ENCODE assay signal across 10 cellular contexts in genomic region chr1:155070392-155070700, GRCh38. TPM values are rescaled to one million over a fixed set of nuclear protein-coding genes. Genes with fewer than 3 reads are reported as not detected.
DNase-seq lines count a peak whose midpoint lies in the region; ATAC-seq, FAIRE-seq and TF ChIP-seq lines count a peak whose summit lies in the region.
"Had no signal": no experiment of that assay in that cellular context is flagged by ENCODE, and none has a peak within 500 bp of the region (broad histone marks: within the 10 kb centered on the region; RNA-seq: fewer than 3 reads in every experiment).

No MANE protein-coding gene starts in this region.

- no peaks in the 10 kb centered on the region for H3K9me3 ChIP-seq in GM12878 (replicated peaks; ENCODE audit: control insufficient read depth, insufficient read depth, low read length)
- no peaks in the 10 kb centered on the region for H3K9me3 ChIP-seq in left lung
- no peaks in the 10 kb centered on the region for H3K9me3 ChIP-seq in suprapubic skin

- H3K27ac Mint-ChIP-seq in activated CD8-positive, alpha-beta memory T cell treated with anti-CD3 and anti-CD28 coated beads, Interleukin-2, amount 10 ng/mL, durations not matched to agents 7 days and 5 days = no peak overlapping the region

- H3K9me3 Mint-ChIP-seq in activated CD8-positive, alpha-beta memory T cell treated with anti-CD3 and anti-CD28 coated beads, Interleukin-2, amount 10 ng/mL, durations not matched to agents 7 days and 5 days (ENCODE audit: low read depth) = no peaks in the 10 kb centered on the region

- TF ChIP-seq RAD21 in GM12878 (IDR thresholded peaks at IDR 0.05; ENCODE audit: insufficient read depth, low read depth, low read length) = no peak

- H3K4me3 ChIP-seq in GM12878 (peak overlapping the region; percentile 18; the same call in 1 of the 2 replicates), left lung (peak overlapping the region; percentile 39 to 40), suprapubic skin (peak overlapping the region; percentile 48)

- H4K20me1 ChIP-seq in GM12878 (ENCODE audit: control insufficient read depth, insufficient read depth) = no peaks in the 10 kb centered on the region

- SMC1A ChIA-PET in GM12878 (lab: Charles Lee; ENCODE audit: uncharacterized antibody, unreplicated experiment) = interaction anchor here (1.4 kb wide), 1 partner anchor 9 kb away, joined by 3 read pairs; no protein-coding TSS in a partner anchor

- 79% methylated on average over 13 of the region's 13 CpGs for WGBS in GM12878 (ENCODE audit: insufficient coverage, insufficient replicate concordance, low lambda C conversion rate, missing lambda C conversion rate)
- 37% methylated on average over 12 of the region's 13 CpGs for WGBS in suprapubic skin

- H3K27ac ChIP-seq in GM12878 (ENCODE audit: control insufficient read depth, insufficient read depth) = no peak overlapping the region
- no peak overlapping the region for H3K27ac ChIP-seq in left lung
- peak overlapping the region; percentile 80 for H3K27ac ChIP-seq in suprapubic skin

- H3K27me3 Mint-ChIP-seq in activated CD8-positive, alpha-beta memory T cell treated with anti-CD3 and anti-CD28 coated beads, Interleukin-2, amount 10 ng/mL, durations not matched to agents 7 days and 5 days = peaks cover 12% of the 10 kb centered on the region

- no peak overlapping the region for H2AFZ ChIP-seq in GM12878 (ENCODE audit: control insufficient read depth, low read depth, low read length)

- BruUV-seq in GM12878 (replicated peaks; lab: Mats Ljungman, UMichigan) = no TSS peak

- no peak for ATAC-seq in activated CD8-positive, alpha-beta memory T cell treated with anti-CD3 and anti-CD28 coated beads, Interleukin-2, amount 10 ng/mL, durations not matched to agents 7 days and 5 days
- no peak for ATAC-seq in GM12878
- ATAC-seq in left lung = no peak

- H3K4me3 Mint-ChIP-seq in activated CD8-positive, alpha-beta memory T cell treated with anti-CD3 and anti-CD28 coated beads, Interleukin-2, amount 10 ng/mL, durations not matched to agents 7 days and 5 days = peak overlapping the region; percentile 42

- no peak for FAIRE-seq in GM12878 (lab: Jason Lieb, UNC)

- no peaks in the 10 kb centered on the region for H3K27me3 ChIP-seq in GM12878 (replicated peaks in 1 of 2; ENCODE audit: control insufficient read depth in 2 of 2, insufficient read depth in 2 of 2, low read length in 1 of 2)
- H3K27me3 ChIP-seq in left lung = no peaks in the 10 kb centered on the region
- no peaks in the 10 kb centered on the region for H3K27me3 ChIP-seq in suprapubic skin

- H3K36me3 Mint-ChIP-seq in activated CD8-positive, alpha-beta memory T cell treated with anti-CD3 and anti-CD28 coated beads, Interleukin-2, amount 10 ng/mL, durations not matched to agents 7 days and 5 days = no peaks in the 10 kb centered on the region

- H3K4me2 ChIP-seq in GM12878 (ENCODE audit: control insufficient read depth, insufficient read depth) = peak overlapping the region; percentile 64

- CTCF ChIA-PET in activated CD8-positive, alpha-beta memory T cell treated with anti-CD3 and anti-CD28 coated beads, Interleukin-2, amount 10 ng/mL, durations not matched to agents 7 days and 5 days (lab: Charles Lee) = interaction anchor here (0.6 to 22.2 kb wide), 9 partner anchors 8 to 97 kb away, joined by 3 to 319 read pairs (median 7); partner anchors contain the start of genes ADAM15 and EFNA3
- CTCF ChIA-PET in GM12878 (lab: Yijun Ruan, JAX) = interaction anchor here (1.3 to 3.6 kb wide), 3 partner anchors 14 to 21 kb away, joined by 4 to 23 read pairs (median 7); no protein-coding TSS in a partner anchor

- RAD21 ChIA-PET in GM12878 (lab: Charles Lee; ENCODE audit: unreplicated experiment) = interaction anchor here (1.0 kb wide), 1 partner anchor 15 kb away, joined by 4 read pairs; no protein-coding TSS in a partner anchor

- TF ChIP-seq EP300 in GM12878 (IDR thresholded peaks at IDR 0.05; ENCODE audit: borderline replicate concordance in 1 of 2, control insufficient read depth in 1 of 2, low read depth in 2 of 2, low read length in 2 of 2) = no peak
- no peak for TF ChIP-seq EP300 in suprapubic skin (IDR thresholded peaks at IDR 0.05)

- intact Hi-C loops in GM12878 (cut with micrococcal nuclease; ENCODE audit: unreplicated experiment) = no loop called here
- intact Hi-C loops in left lung (cut with DNase I) = no loop called here

- peaks cover 31% of the 10 kb centered on the region for H3K4me1 Mint-ChIP-seq in activated CD8-positive, alpha-beta memory T cell treated with anti-CD3 and anti-CD28 coated beads, Interleukin-2, amount 10 ng/mL, durations not matched to agents 7 days and 5 days

- H3K36me3 ChIP-seq in GM12878 (ENCODE audit: control insufficient read depth in 2 of 2, insufficient read depth in 2 of 2, low read length in 1 of 2) (no peaks in the 10 kb centered on the region; a peak in 2 of 4 replicates), left lung (peaks cover 0 to 25% of the 10 kb centered on the region in 2 donors), suprapubic skin (peaks cover 14% of the 10 kb centered on the region)

- H3K9ac ChIP-seq in GM12878 (ENCODE audit: control insufficient read depth, insufficient read depth, low read length) = no peak overlapping the region

- H3K4me1 ChIP-seq in GM12878 (ENCODE audit: control insufficient read depth, insufficient read depth, low read length) = peaks cover 10% of the 10 kb centered on the region
- peaks cover 12 to 27% of the 10 kb centered on the region in 2 donors for H3K4me1 ChIP-seq in left lung
- peaks cover 60% of the 10 kb centered on the region for H3K4me1 ChIP-seq in suprapubic skin

- no peak for DNase-seq in activated CD8-positive, alpha-beta memory T cell treated with anti-CD3 and anti-CD28 coated beads, Interleukin-2, amount 10 ng/mL, durations not matched to agents 7 days and 5 days
- no peak for DNase-seq in activated CD8-positive, alpha-beta memory T cell treated with anti-CD3 and anti-CD28 coated beads for 24 hours
- DNase-seq in GM12878 (ENCODE audit: low read depth, low spot score) (no peak), left lung (peak in 1 of 2 donors; percentile 27), suprapubic skin (ENCODE audit: low spot score in 2 of 2) (no peak), NCI-H510A (lab: John Stamatoyannopoulos, UW) (no peak)
- no peak for DNase-seq in effector CD8-positive, alpha-beta T cell (lab: John Stamatoyannopoulos, UW)
- DNase-seq in stimulated activated CD4-positive, alpha-beta T cell treated with anti-CD3 and anti-CD28 coated beads, Interleukin-15, amount 100 ng/mL, for 24 hours = no peak
- DNase-seq: T1000 had no signal

- POLR2A ChIA-PET in GM12878 (lab: Charles Lee) = interaction anchor here (0.7 kb wide), 1 partner anchor 15 kb away, joined by 3 read pairs; no protein-coding TSS in a partner anchor

- TF ChIP-seq POLR2A in GM12878 (IDR thresholded peaks at IDR 0.05; ENCODE audit: low read depth, low read length) (no peak), suprapubic skin (IDR thresholded peaks at IDR 0.05) (no peak)

- H3K79me2 ChIP-seq in GM12878 (ENCODE audit: control insufficient read depth, insufficient read depth, low read length) = no peaks in the 10 kb centered on the region

- in situ Hi-C loops in GM12878 (cut with MboI) = no loop called here

- TF ChIP-seq CTCF in GM12878 (IDR thresholded peaks at IDR 0.05 in 2 of 3, conservative IDR thresholded peaks at IDR 0.05 in 1 of 3; ENCODE audit: control insufficient read depth in 2 of 3, extremely low read depth in 1 of 3, insufficient read depth in 1 of 3, low read depth in 3 of 3, low read length in 3 of 3) = no peak
- TF ChIP-seq CTCF in left lung (IDR thresholded peaks at IDR 0.05) = no peak
- TF ChIP-seq CTCF in suprapubic skin (IDR thresholded peaks at IDR 0.05) = no peak

RNA-seq across cellular contexts. Expression of gene EFNA4, which starts 6.8 kb away (rescaled TPM):
- total RNA-seq in activated CD8-positive, alpha-beta memory T cell treated with anti-CD3 and anti-CD28 coated beads, Interleukin-2, amount 10 ng/mL, durations not matched to agents 7 days and 5 days = 1 to 10 TPM; 3.8 to 5.3 TPM
- 5.7 and 6.7 TPM in 2 replicates for total RNA-seq in GM12878 (2013; cell fraction: nucleolus; rRNA removed)
- 8.7 and 14.1 TPM in 2 replicates for total RNA-seq in GM12878 (2014; rRNA removed)
- total RNA-seq in GM12878 (2014; rRNA removed; fragmentation: Illumina TruSeq; extraction: Trizol) = 3.4 and 4.3 TPM in 2 replicates
- total RNA-seq in GM12878 (2021) = 5.3 and 6.3 TPM in 2 replicates
- polyA plus RNA-seq in GM12878 (2011; ENCODE audit: low read depth) = 1.9 TPM
- 3.6 and 8.4 TPM in 2 replicates for polyA plus RNA-seq in GM12878 (2011; rRNA removed)
- polyA plus RNA-seq in GM12878 (2011; cell fraction: cytosol; rRNA removed) = 11.2 and 12.9 TPM in 2 replicates
- polyA plus RNA-seq in GM12878 (2011; cell fraction: nucleus; rRNA removed) = 6.6 and 8.8 TPM in 2 replicates
- polyA plus RNA-seq in GM12878 (2012) = 4.7 and 5.6 TPM in 2 replicates
- polyA plus RNA-seq in GM12878 (2014; fragmentation: Illumina TruSeq; extraction: Trizol) = 2.4 and 4.9 TPM in 2 replicates
- polyA plus RNA-seq in GM12878 (2014; fragmentation: Nextera tagmentation; extraction: Ambion mirVana) = 1 to 10 TPM in 1 of 2 experiments, under 1 TPM in 1; 0.52 to 1.3 TPM
- polyA plus RNA-seq in GM12878 (2014; rRNA removed) = 9.7 and 10.7 TPM in 2 replicates
- polyA plus RNA-seq in GM12878 (2016; fragmentation: Nextera tagmentation; extraction: Ambion mirVana) = 1 to 10 TPM; 3.4 to 4.7 TPM
- polyA minus RNA-seq in GM12878 (2011; rRNA and poly(A)+ RNA removed) = 4.8 and 12.7 TPM in 2 replicates
- 4.7 and 5.6 TPM in 2 replicates for polyA minus RNA-seq in GM12878 (2011; cell fraction: cytosol; rRNA and poly(A)+ RNA removed)
- 3.1 and 4.1 TPM in 2 replicates for polyA minus RNA-seq in GM12878 (2011; cell fraction: nucleus; rRNA and poly(A)+ RNA removed)
- total RNA-seq in left lung = 10 to 100 TPM in 1 of 2 donors, 1 to 10 TPM in 1; 8.6 to 11.2 TPM
- total RNA-seq in suprapubic skin = 10 to 100 TPM; 22.4 to 44.2 (median 28.7) TPM

RNA-seq across cellular contexts. Expression of gene EFNA3, which starts 8.3 kb away (rescaled TPM):
- 1 to 10 TPM; 1.9 to 2.8 TPM for total RNA-seq in activated CD8-positive, alpha-beta memory T cell treated with anti-CD3 and anti-CD28 coated beads, Interleukin-2, amount 10 ng/mL, durations not matched to agents 7 days and 5 days
- 1.8 and 2.1 TPM in 2 replicates for total RNA-seq in GM12878 (2013; cell fraction: nucleolus; rRNA removed)
- total RNA-seq in GM12878 (2014; rRNA removed) = 1.1 and 1.3 TPM in 2 replicates
- total RNA-seq in GM12878 (2014; rRNA removed; fragmentation: Illumina TruSeq; extraction: Trizol) = 0.64 and 0.67 TPM in 2 replicates
- 1.2 and 1.5 TPM in 2 replicates for total RNA-seq in GM12878 (2021)
- 2.6 TPM for polyA plus RNA-seq in GM12878 (2011; ENCODE audit: low read depth)
- polyA plus RNA-seq in GM12878 (2011; rRNA removed) = 2.3 and 5.4 TPM in 2 replicates
- 6.2 and 7.7 TPM in 2 replicates for polyA plus RNA-seq in GM12878 (2011; cell fraction: cytosol; rRNA removed)
- polyA plus RNA-seq in GM12878 (2011; cell fraction: nucleus; rRNA removed) = 5.1 and 10.8 TPM in 2 replicates
- polyA plus RNA-seq in GM12878 (2012) = 3.4 and 4.9 TPM in 2 replicates
- polyA plus RNA-seq in GM12878 (2014; fragmentation: Illumina TruSeq; extraction: Trizol) = 0.55 and 1.00 TPM in 2 replicates
- under 1 TPM; 0.08 to 0.26 TPM for polyA plus RNA-seq in GM12878 (2014; fragmentation: Nextera tagmentation; extraction: Ambion mirVana)
- polyA plus RNA-seq in GM12878 (2014; rRNA removed) = 1.2 and 1.7 TPM in 2 replicates
- polyA plus RNA-seq in GM12878 (2016; fragmentation: Nextera tagmentation; extraction: Ambion mirVana) = 1 to 10 TPM in 1 of 2 experiments, under 1 TPM in 1; 0.81 to 1.1 TPM
- polyA minus RNA-seq in GM12878 (2011; rRNA and poly(A)+ RNA removed) = 1.8 and 3.9 TPM in 2 replicates
- polyA minus RNA-seq in GM12878 (2011; cell fraction: cytosol; rRNA and poly(A)+ RNA removed) = 2.9 and 3.6 TPM in 2 replicates
- 2.4 and 3.4 TPM in 2 replicates for polyA minus RNA-seq in GM12878 (2011; cell fraction: nucleus; rRNA and poly(A)+ RNA removed)
- total RNA-seq in left lung = 1 to 10 TPM; 1.1 to 2.0 TPM
- total RNA-seq in suprapubic skin = 100 to 1,000 TPM in 1 of 4 donors, 10 to 100 TPM in 3; 28.8 to 104 (median 77.6) TPM

RNA-seq across cellular contexts. Expression of gene ADAM15, which starts 19.2 kb away (rescaled TPM):
- total RNA-seq in activated CD8-positive, alpha-beta memory T cell treated with anti-CD3 and anti-CD28 coated beads, Interleukin-2, amount 10 ng/mL, durations not matched to agents 7 days and 5 days = 10 to 100 TPM; 41.7 to 47.5 TPM
- total RNA-seq in GM12878 (2013; cell fraction: nucleolus; rRNA removed) = 15.4 TPM in 2 replicates
- total RNA-seq in GM12878 (2014; rRNA removed) (21.7 and 28.9 TPM in 2 replicates), GM12878 (2014; rRNA removed; fragmentation: Illumina TruSeq; extraction: Trizol) (10.5 and 13.0 TPM in 2 replicates), GM12878 (2021) (30.0 and 38.8 TPM in 2 replicates), left lung (100 to 1,000 TPM; 116 to 172 TPM), suprapubic skin (100 to 1,000 TPM; 304 to 327 (median 321) TPM)
- 2.3 TPM for polyA plus RNA-seq in GM12878 (2011; ENCODE audit: low read depth)
- polyA plus RNA-seq in GM12878 (2011; rRNA removed) (3.1 and 6.4 TPM in 2 replicates), GM12878 (2014; fragmentation: Illumina TruSeq; extraction: Trizol) (5.7 and 11.3 TPM in 2 replicates), GM12878 (2014; fragmentation: Nextera tagmentation; extraction: Ambion mirVana) (under 1 TPM; 0.29 to 0.79 TPM), GM12878 (2014; rRNA removed) (27.8 and 29.6 TPM in 2 replicates), GM12878 (2016; fragmentation: Nextera tagmentation; extraction: Ambion mirVana) (10 to 100 TPM; 16.4 to 18.7 TPM)
- polyA plus RNA-seq in GM12878 (2011; cell fraction: cytosol; rRNA removed) = 7.8 and 11.9 TPM in 2 replicates
- 45.5 TPM in 2 replicates for polyA plus RNA-seq in GM12878 (2011; cell fraction: nucleus; rRNA removed)
- 6.3 and 9.5 TPM in 2 replicates for polyA plus RNA-seq in GM12878 (2012)
- 8.7 and 12.4 TPM in 2 replicates for polyA minus RNA-seq in GM12878 (2011; rRNA and poly(A)+ RNA removed)
- 12.2 and 13.4 TPM in 2 replicates for polyA minus RNA-seq in GM12878 (2011; cell fraction: cytosol; rRNA and poly(A)+ RNA removed)
- polyA minus RNA-seq in GM12878 (2011; cell fraction: nucleus; rRNA and poly(A)+ RNA removed) = 9.4 and 17.5 TPM in 2 replicates

RNA-seq across cellular contexts. Expression of gene DCST1, which starts 36.7 kb away (rescaled TPM):
- total RNA-seq in activated CD8-positive, alpha-beta memory T cell treated with anti-CD3 and anti-CD28 coated beads, Interleukin-2, amount 10 ng/mL, durations not matched to agents 7 days and 5 days = not detected
- not detected in 2 replicates for total RNA-seq in GM12878 (2013; cell fraction: nucleolus; rRNA removed)
- total RNA-seq in GM12878 (2014; rRNA removed) = not detected in 2 replicates
- total RNA-seq in GM12878 (2014; rRNA removed; fragmentation: Illumina TruSeq; extraction: Trizol) = not detected in 2 replicates
- not detected in 2 replicates for total RNA-seq in GM12878 (2021)
- not detected for polyA plus RNA-seq in GM12878 (2011; ENCODE audit: low read depth)
- polyA plus RNA-seq in GM12878 (2011; rRNA removed) = not detected in 2 replicates
- not detected in 2 replicates for polyA plus RNA-seq in GM12878 (2011; cell fraction: cytosol; rRNA removed)
- polyA plus RNA-seq in GM12878 (2011; cell fraction: nucleus; rRNA removed) = 0.24 TPM in 1 of 2 replicates, not detected in the other
- polyA plus RNA-seq in GM12878 (2012) = not detected in 2 replicates
- not detected in 2 replicates for polyA plus RNA-seq in GM12878 (2014; fragmentation: Illumina TruSeq; extraction: Trizol)
- polyA plus RNA-seq in GM12878 (2014; fragmentation: Nextera tagmentation; extraction: Ambion mirVana) = not detected
- not detected in 2 replicates for polyA plus RNA-seq in GM12878 (2014; rRNA removed)
- not detected for polyA plus RNA-seq in GM12878 (2016; fragmentation: Nextera tagmentation; extraction: Ambion mirVana)
- not detected in 2 replicates for polyA minus RNA-seq in GM12878 (2011; rRNA and poly(A)+ RNA removed)
- polyA minus RNA-seq in GM12878 (2011; cell fraction: cytosol; rRNA and poly(A)+ RNA removed) = not detected in 2 replicates
- polyA minus RNA-seq in GM12878 (2011; cell fraction: nucleus; rRNA and poly(A)+ RNA removed) = not detected in 2 replicates
- total RNA-seq in left lung = not detected
- total RNA-seq in suprapubic skin = 1 to 10 TPM in 3 of 4 donors, under 1 TPM in 1; 0.55 to 8.2 (median 2.8) TPM
- total RNA-seq: LHCN-M2 had no signal

RNA-seq across cellular contexts. Expression of gene DCST2, which starts 36.8 kb away (rescaled TPM):
- under 1 TPM; 0.09 to 0.29 TPM for total RNA-seq in activated CD8-positive, alpha-beta memory T cell treated with anti-CD3 and anti-CD28 coated beads, Interleukin-2, amount 10 ng/mL, durations not matched to agents 7 days and 5 days
- total RNA-seq in GM12878 (2013; cell fraction: nucleolus; rRNA removed) = 0.37 and 0.38 TPM in 2 replicates
- total RNA-seq in GM12878 (2014; rRNA removed) = not detected in 2 replicates
- total RNA-seq in GM12878 (2014; rRNA removed; fragmentation: Illumina TruSeq; extraction: Trizol) = not detected in 2 replicates
- 0.36 TPM in 1 of 2 replicates, not detected in the other for total RNA-seq in GM12878 (2021)
- not detected for polyA plus RNA-seq in GM12878 (2011; ENCODE audit: low read depth)
- 0.10 and 0.41 TPM in 2 replicates for polyA plus RNA-seq in GM12878 (2011; rRNA removed)
- 0.12 TPM in 2 replicates for polyA plus RNA-seq in GM12878 (2011; cell fraction: cytosol; rRNA removed)
- 3.2 and 4.1 TPM in 2 replicates for polyA plus RNA-seq in GM12878 (2011; cell fraction: nucleus; rRNA removed)
- polyA plus RNA-seq in GM12878 (2012) = 0.12 and 0.18 TPM in 2 replicates
- polyA plus RNA-seq in GM12878 (2014; fragmentation: Illumina TruSeq; extraction: Trizol) = not detected in 2 replicates
- not detected for polyA plus RNA-seq in GM12878 (2014; fragmentation: Nextera tagmentation; extraction: Ambion mirVana)
- polyA plus RNA-seq in GM12878 (2014; rRNA removed) = 0.11 and 0.33 TPM in 2 replicates
- polyA plus RNA-seq in GM12878 (2016; fragmentation: Nextera tagmentation; extraction: Ambion mirVana) = not detected
- not detected in 2 replicates for polyA minus RNA-seq in GM12878 (2011; rRNA and poly(A)+ RNA removed)
- polyA minus RNA-seq in GM12878 (2011; cell fraction: cytosol; rRNA and poly(A)+ RNA removed) = not detected in 2 replicates
- polyA minus RNA-seq in GM12878 (2011; cell fraction: nucleus; rRNA and poly(A)+ RNA removed) = 0.24 and 0.67 TPM in 2 replicates
- 1 to 10 TPM in 1 of 2 donors, under 1 TPM in 1; 0.60 to 1.3 TPM for total RNA-seq in left lung
- total RNA-seq in suprapubic skin = 10 to 100 TPM; 13.4 to 36.0 (median 14.5) TPM

Comparison
In these comparisons a context has a peak if more than half of its experiments do, and no peak if none do; other contexts are left out.
1. RNA of gene EFNA3, which starts 8.3 kb away (total RNA-seq): 28.8 to 104 TPM in suprapubic skin; 1.9 to 2.8 TPM in activated CD8-positive, alpha-beta memory T cell treated with anti-CD3 and anti-CD28 coated beads, Interleukin-2, amount 10 ng/mL, durations not matched to agents 7 days and 5 days, 1.1 to 2.0 TPM in left lung and 0.64 to 2.1 TPM in GM12878; every median in the first group is over 4 times any median in the second.
2. Peak in every context shown above with its lines, with median percentiles within 50 percentile points of each other: H3K4me3 ChIP-seq.